1 cellular context compared by ENCODE assay signal in the genomic region with DNA sequence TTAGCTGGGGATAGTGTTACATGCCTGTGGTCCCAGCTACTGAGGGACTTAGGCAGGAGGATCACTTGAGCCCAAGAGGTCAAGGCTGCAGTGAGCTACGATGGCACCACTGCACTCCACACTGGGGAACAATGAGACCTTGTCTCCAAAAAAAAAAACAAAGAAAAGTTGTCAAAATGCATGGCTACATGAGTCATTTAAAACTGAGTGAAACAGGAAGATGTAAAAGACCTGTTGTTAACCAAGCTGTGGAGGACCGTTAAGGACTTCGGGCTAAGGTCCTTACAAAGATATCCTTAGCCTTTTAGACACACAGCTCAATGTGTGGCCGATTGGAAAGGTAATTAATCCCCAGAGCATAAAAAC.
TF ChIP-seq lines count a peak whose summit lies in the region.

No MANE protein-coding gene starts in this region.

TF ChIP-seq in HepG2, 621 proteins besides CTCF, POLR2A, EP300 and RAD21 (continued from another document and continues in another):
- TF ChIP-seq HNRNPK (IDR thresholded peaks at IDR 0.05; ENCODE audit: low read depth, low read length, poor library complexity, severe bottlenecking) (no peak), JUNB (CRISPR knock-in tag; IDR thresholded peaks at IDR 0.05; ENCODE audit: borderline replicate concordance) (no peak), MED1 (CRISPR knock-in tag; IDR thresholded peaks at IDR 0.05) (peak; percentile 78), ZNF792 (CRISPR knock-in tag; IDR thresholded peaks at IDR 0.05) (peak; percentile 83; the same call in 1 of the 2 replicates), ZNF3 (CRISPR knock-in tag; IDR thresholded peaks at IDR 0.05) (no peak), TAF1 (CRISPR knock-in tag; IDR thresholded peaks at IDR 0.05) (no peak), MAFK (conservative IDR thresholded peaks at IDR 0.05 in 1 of 2, IDR thresholded peaks at IDR 0.05 in 1 of 2; ENCODE audit: low read length in 2 of 2) (no peak), ZNF260 (CRISPR knock-in tag; IDR thresholded peaks at IDR 0.05; ENCODE audit: borderline replicate concordance, low read depth) (no peak), KAT8 (CRISPR knock-in tag; IDR thresholded peaks at IDR 0.05) (peak; percentile 71), NFYB (CRISPR knock-in tag; IDR thresholded peaks at IDR 0.05) (no peak), JARID2 (CRISPR knock-in tag; IDR thresholded peaks at IDR 0.05; ENCODE audit: insufficient replicate concordance) (no peak), ZNF496 (CRISPR knock-in tag; IDR thresholded peaks at IDR 0.05; ENCODE audit: insufficient replicate concordance) (no peak), ZNF44 (CRISPR knock-in tag; IDR thresholded peaks at IDR 0.05) (no peak), ZFP36L2 (CRISPR knock-in tag; IDR thresholded peaks at IDR 0.05) (no peak), ZNF331 (CRISPR knock-in tag; IDR thresholded peaks at IDR 0.05) (no peak; the same call in 1 of the 2 replicates), MAFG (CRISPR knock-in tag; IDR thresholded peaks at IDR 0.05) (no peak), ZNF567 (CRISPR knock-in tag; IDR thresholded peaks at IDR 0.05; ENCODE audit: borderline replicate concordance) (no peak), HNRNPUL1 (IDR thresholded peaks at IDR 0.05; ENCODE audit: low read depth, low read length) (no peak), SAFB2 (CRISPR knock-in tag; IDR thresholded peaks at IDR 0.05; ENCODE audit: borderline replicate concordance, low read depth) (no peak), ZNF660 (CRISPR knock-in tag; IDR thresholded peaks at IDR 0.05; ENCODE audit: borderline replicate concordance, low read depth) (no peak), ZNF629 (CRISPR knock-in tag; conservative IDR thresholded peaks at IDR 0.05) (no peak; the same call in 1 of the 2 replicates)
- TF ChIP-seq, protein P1, sequence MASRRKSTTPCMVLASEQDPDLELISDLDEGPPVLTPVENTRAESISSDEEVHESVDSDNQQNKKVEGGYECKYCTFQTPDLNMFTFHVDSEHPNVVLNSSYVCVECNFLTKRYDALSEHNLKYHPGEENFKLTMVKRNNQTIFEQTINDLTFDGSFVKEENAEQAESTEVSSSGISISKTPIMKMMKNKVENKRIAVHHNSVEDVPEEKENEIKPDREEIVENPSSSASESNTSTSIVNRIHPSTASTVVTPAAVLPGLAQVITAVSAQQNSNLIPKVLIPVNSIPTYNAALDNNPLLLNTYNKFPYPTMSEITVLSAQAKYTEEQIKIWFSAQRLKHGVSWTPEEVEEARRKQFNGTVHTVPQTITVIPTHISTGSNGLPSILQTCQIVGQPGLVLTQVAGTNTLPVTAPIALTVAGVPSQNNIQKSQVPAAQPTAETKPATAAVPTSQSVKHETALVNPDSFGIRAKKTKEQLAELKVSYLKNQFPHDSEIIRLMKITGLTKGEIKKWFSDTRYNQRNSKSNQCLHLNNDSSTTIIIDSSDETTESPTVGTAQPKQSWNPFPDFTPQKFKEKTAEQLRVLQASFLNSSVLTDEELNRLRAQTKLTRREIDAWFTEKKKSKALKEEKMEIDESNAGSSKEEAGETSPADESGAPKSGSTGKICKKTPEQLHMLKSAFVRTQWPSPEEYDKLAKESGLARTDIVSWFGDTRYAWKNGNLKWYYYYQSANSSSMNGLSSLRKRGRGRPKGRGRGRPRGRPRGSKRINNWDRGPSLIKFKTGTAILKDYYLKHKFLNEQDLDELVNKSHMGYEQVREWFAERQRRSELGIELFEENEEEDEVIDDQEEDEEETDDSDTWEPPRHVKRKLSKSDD (CRISPR knock-in tag; IDR thresholded peaks at IDR 0.05; ENCODE audit: low read depth): no peak
- TF ChIP-seq, protein P2, sequence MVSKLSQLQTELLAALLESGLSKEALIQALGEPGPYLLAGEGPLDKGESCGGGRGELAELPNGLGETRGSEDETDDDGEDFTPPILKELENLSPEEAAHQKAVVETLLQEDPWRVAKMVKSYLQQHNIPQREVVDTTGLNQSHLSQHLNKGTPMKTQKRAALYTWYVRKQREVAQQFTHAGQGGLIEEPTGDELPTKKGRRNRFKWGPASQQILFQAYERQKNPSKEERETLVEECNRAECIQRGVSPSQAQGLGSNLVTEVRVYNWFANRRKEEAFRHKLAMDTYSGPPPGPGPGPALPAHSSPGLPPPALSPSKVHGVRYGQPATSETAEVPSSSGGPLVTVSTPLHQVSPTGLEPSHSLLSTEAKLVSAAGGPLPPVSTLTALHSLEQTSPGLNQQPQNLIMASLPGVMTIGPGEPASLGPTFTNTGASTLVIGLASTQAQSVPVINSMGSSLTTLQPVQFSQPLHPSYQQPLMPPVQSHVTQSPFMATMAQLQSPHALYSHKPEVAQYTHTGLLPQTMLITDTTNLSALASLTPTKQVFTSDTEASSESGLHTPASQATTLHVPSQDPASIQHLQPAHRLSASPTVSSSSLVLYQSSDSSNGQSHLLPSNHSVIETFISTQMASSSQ (IDR thresholded peaks at IDR 0.05; ENCODE audit: low read depth): no peak
- TF ChIP-seq, protein P2 (CRISPR knock-in tag; IDR thresholded peaks at IDR 0.05; ENCODE audit: borderline replicate concordance): peak; percentile 60; the same call in 1 of the 2 replicates
- TF ChIP-seq, protein P3, sequence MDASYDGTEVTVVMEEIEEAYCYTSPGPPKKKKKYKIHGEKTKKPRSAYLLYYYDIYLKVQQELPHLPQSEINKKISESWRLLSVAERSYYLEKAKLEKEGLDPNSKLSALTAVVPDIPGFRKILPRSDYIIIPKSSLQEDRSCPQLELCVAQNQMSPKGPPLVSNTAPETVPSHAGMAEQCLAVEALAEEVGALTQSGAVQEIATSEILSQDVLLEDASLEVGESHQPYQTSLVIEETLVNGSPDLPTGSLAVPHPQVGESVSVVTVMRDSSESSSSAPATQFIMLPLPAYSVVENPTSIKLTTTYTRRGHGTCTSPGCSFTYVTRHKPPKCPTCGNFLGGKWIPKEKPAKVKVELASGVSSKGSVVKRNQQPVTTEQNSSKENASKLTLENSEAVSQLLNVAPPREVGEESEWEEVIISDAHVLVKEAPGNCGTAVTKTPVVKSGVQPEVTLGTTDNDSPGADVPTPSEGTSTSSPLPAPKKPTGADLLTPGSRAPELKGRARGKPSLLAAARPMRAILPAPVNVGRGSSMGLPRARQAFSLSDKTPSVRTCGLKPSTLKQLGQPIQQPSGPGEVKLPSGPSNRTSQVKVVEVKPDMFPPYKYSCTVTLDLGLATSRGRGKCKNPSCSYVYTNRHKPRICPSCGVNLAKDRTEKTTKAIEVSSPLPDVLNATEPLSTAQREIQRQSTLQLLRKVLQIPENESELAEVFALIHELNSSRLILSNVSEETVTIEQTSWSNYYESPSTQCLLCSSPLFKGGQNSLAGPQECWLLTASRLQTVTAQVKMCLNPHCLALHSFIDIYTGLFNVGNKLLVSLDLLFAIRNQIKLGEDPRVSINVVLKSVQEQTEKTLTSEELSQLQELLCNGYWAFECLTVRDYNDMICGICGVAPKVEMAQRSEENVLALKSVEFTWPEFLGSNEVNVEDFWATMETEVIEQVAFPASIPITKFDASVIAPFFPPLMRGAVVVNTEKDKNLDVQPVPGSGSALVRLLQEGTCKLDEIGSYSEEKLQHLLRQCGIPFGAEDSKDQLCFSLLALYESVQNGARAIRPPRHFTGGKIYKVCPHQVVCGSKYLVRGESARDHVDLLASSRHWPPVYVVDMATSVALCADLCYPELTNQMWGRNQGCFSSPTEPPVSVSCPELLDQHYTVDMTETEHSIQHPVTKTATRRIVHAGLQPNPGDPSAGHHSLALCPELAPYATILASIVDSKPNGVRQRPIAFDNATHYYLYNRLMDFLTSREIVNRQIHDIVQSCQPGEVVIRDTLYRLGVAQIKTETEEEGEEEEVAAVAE (CRISPR knock-in tag; IDR thresholded peaks at IDR 0.05; ENCODE audit: borderline replicate concordance): no peak
- TF ChIP-seq, protein P4, sequence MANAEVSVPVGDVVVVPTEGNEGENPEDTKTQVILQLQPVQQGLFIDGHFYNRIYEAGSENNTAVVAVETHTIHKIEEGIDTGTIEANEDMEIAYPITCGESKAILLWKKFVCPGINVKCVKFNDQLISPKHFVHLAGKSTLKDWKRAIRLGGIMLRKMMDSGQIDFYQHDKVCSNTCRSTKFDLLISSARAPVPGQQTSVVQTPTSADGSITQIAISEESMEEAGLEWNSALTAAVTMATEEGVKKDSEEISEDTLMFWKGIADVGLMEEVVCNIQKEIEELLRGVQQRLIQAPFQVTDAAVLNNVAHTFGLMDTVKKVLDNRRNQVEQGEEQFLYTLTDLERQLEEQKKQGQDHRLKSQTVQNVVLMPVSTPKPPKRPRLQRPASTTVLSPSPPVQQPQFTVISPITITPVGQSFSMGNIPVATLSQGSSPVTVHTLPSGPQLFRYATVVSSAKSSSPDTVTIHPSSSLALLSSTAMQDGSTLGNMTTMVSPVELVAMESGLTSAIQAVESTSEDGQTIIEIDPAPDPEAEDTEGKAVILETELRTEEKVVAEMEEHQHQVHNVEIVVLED (CRISPR knock-in tag; IDR thresholded peaks at IDR 0.05; ENCODE audit: borderline replicate concordance): 0 out of 2 replicates have a peak, but pooled peaks have one; percentile 33
- TF ChIP-seq, protein P5, sequence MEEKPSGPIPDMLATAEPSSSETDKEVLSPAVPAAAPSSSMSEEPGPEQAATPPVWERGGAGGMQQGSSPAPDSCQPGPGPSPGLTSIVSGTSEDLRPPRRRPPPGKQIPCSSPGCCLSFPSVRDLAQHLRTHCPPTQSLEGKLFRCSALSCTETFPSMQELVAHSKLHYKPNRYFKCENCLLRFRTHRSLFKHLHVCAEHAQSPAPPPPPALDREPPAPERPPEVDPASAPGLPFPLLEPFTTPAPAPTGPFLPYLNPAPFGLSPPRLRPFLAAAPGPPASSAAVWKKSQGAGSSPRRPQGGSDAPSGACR (CRISPR knock-in tag; IDR thresholded peaks at IDR 0.05): no peak
- TF ChIP-seq, protein P6, sequence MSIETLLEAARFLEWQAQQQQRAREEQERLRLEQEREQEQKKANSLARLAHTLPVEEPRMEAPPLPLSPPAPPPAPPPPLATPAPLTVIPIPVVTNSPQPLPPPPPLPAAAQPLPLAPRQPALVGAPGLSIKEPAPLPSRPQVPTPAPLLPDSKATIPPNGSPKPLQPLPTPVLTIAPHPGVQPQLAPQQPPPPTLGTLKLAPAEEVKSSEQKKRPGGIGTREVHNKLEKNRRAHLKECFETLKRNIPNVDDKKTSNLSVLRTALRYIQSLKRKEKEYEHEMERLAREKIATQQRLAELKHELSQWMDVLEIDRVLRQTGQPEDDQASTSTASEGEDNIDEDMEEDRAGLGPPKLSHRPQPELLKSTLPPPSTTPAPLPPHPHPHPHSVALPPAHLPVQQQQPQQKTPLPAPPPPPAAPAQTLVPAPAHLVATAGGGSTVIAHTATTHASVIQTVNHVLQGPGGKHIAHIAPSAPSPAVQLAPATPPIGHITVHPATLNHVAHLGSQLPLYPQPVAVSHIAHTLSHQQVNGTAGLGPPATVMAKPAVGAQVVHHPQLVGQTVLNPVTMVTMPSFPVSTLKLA (IDR thresholded peaks at IDR 0.05): no peak
- TF ChIP-seq, protein P7, sequence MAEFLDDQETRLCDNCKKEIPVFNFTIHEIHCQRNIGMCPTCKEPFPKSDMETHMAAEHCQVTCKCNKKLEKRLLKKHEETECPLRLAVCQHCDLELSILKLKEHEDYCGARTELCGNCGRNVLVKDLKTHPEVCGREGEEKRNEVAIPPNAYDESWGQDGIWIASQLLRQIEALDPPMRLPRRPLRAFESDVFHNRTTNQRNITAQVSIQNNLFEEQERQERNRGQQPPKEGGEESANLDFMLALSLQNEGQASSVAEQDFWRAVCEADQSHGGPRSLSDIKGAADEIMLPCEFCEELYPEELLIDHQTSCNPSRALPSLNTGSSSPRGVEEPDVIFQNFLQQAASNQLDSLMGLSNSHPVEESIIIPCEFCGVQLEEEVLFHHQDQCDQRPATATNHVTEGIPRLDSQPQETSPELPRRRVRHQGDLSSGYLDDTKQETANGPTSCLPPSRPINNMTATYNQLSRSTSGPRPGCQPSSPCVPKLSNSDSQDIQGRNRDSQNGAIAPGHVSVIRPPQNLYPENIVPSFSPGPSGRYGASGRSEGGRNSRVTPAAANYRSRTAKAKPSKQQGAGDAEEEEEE (CRISPR knock-in tag; IDR thresholded peaks at IDR 0.05; ENCODE audit: borderline replicate concordance): no peak
- TF ChIP-seq, protein P8, sequence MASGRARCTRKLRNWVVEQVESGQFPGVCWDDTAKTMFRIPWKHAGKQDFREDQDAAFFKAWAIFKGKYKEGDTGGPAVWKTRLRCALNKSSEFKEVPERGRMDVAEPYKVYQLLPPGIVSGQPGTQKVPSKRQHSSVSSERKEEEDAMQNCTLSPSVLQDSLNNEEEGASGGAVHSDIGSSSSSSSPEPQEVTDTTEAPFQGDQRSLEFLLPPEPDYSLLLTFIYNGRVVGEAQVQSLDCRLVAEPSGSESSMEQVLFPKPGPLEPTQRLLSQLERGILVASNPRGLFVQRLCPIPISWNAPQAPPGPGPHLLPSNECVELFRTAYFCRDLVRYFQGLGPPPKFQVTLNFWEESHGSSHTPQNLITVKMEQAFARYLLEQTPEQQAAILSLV (CRISPR knock-in tag; IDR thresholded peaks at IDR 0.05; ENCODE audit: borderline replicate concordance): no peak
